Comparison of ENCODE assay signal across 22 cellular contexts in genomic region chr10:31343551-31343950, GRCh38. TPM values are rescaled to one million over a fixed set of nuclear protein-coding genes. Genes with fewer than 3 reads are reported as not detected.
DNase-seq lines count a peak whose midpoint lies in the region; ATAC-seq, FAIRE-seq and TF ChIP-seq lines count a peak whose summit lies in the region.
"Had no signal": no experiment of that assay in that cellular context is flagged by ENCODE, and none has a peak within 500 bp of the region (broad histone marks: within the 10 kb centered on the region; RNA-seq: fewer than 3 reads in every experiment).

No MANE protein-coding gene starts in this region.

- H3K4me2 ChIP-seq in A549: peak overlapping the region; percentile 44; the same call in 1 of the 3 replicates

- 78% methylated on average over 5 of the region's 5 CpGs for WGBS in A549 (ENCODE audit: missing lambda C conversion rate)

- H3K9me3 Mint-ChIP-seq in T-helper 2 cell treated with Interferon-gamma antibody and Interleukin-4, amounts not matched to agents 5 μg/mL and 100 μg/mL, for 36 hours: no peaks in the 10 kb centered on the region
- no peaks in the 10 kb centered on the region for H3K9me3 Mint-ChIP-seq in activated T-helper 2 cell treated with anti-CD3 and anti-CD28 coated beads, Interferon-gamma antibody, Interleukin-2, Interleukin-4, amounts not matched to agents 10 μg/mL and 5 μg/mL and 100 μg/mL, durations not matched to agents 14 hours and 24 hours and 36 hours
- no peaks in the 10 kb centered on the region for H3K9me3 Mint-ChIP-seq in nephron

- no peak for FAIRE-seq in A549 (lab: Jason Lieb, UNC)
- FAIRE-seq: HTR-8/SVneo had no signal

- H3K36me3 Mint-ChIP-seq in T-helper 2 cell treated with Interferon-gamma antibody and Interleukin-4, amounts not matched to agents 5 μg/mL and 100 μg/mL, for 36 hours (ENCODE audit: low read depth): peaks cover 3% of the 10 kb centered on the region
- H3K36me3 Mint-ChIP-seq in activated T-helper 2 cell treated with anti-CD3 and anti-CD28 coated beads, Interferon-gamma antibody, Interleukin-2, Interleukin-4, amounts not matched to agents 10 μg/mL and 5 μg/mL and 100 μg/mL, durations not matched to agents 14 hours and 24 hours and 36 hours (ENCODE audit: low read depth): peaks cover 7% of the 10 kb centered on the region
- no peaks in the 10 kb centered on the region for H3K36me3 Mint-ChIP-seq in nephron (ENCODE audit: low read depth)

- H3K27ac Mint-ChIP-seq in T-helper 2 cell treated with Interferon-gamma antibody and Interleukin-4, amounts not matched to agents 5 μg/mL and 100 μg/mL, for 36 hours: no peak overlapping the region
- H3K27ac Mint-ChIP-seq in activated T-helper 2 cell treated with anti-CD3 and anti-CD28 coated beads, Interferon-gamma antibody, Interleukin-2, Interleukin-4, amounts not matched to agents 10 μg/mL and 5 μg/mL and 100 μg/mL, durations not matched to agents 14 hours and 24 hours and 36 hours: peak overlapping the region; percentile 79
- peak overlapping the region in 2 of 3 experiments; percentile 34 to 55 for H3K27ac Mint-ChIP-seq in nephron

- no peak for TF ChIP-seq EP300 in A549 (IDR thresholded peaks at IDR 0.05)

- CTCF ChIA-PET in A549 (lab: Yijun Ruan, JAX): interaction anchor here (1.5 kb wide), 1 partner anchor 11 kb away, joined by 5 read pairs; no protein-coding TSS in a partner anchor

- peak overlapping the region; percentile 8 for H3K4me3 Mint-ChIP-seq in T-helper 2 cell treated with Interferon-gamma antibody and Interleukin-4, amounts not matched to agents 5 μg/mL and 100 μg/mL, for 36 hours
- H3K4me3 Mint-ChIP-seq in activated T-helper 2 cell treated with anti-CD3 and anti-CD28 coated beads, Interferon-gamma antibody, Interleukin-2, Interleukin-4, amounts not matched to agents 10 μg/mL and 5 μg/mL and 100 μg/mL, durations not matched to agents 14 hours and 24 hours and 36 hours (ENCODE audit: low read depth): peak overlapping the region; percentile 54
- H3K4me3 Mint-ChIP-seq in nephron: no peak overlapping the region

- TF ChIP-seq CTCF in A549 (IDR thresholded peaks at IDR 0.05) (no peak), nephron (IDR thresholded peaks at IDR 0.05; ENCODE audit: unreplicated experiment in 3 of 3) (no peak)

- POLR2A ChIA-PET in A549 (lab: Yijun Ruan, JAX): no interaction called here

- TF ChIP-seq POLR2A in A549 (IDR thresholded peaks at IDR 0.05; ENCODE audit: low read length): no peak

- H3K27me3 Mint-ChIP-seq in T-helper 2 cell treated with Interferon-gamma antibody and Interleukin-4, amounts not matched to agents 5 μg/mL and 100 μg/mL, for 36 hours (ENCODE audit: low read depth): no peaks in the 10 kb centered on the region
- H3K27me3 Mint-ChIP-seq in activated T-helper 2 cell treated with anti-CD3 and anti-CD28 coated beads, Interferon-gamma antibody, Interleukin-2, Interleukin-4, amounts not matched to agents 10 μg/mL and 5 μg/mL and 100 μg/mL, durations not matched to agents 14 hours and 24 hours and 36 hours (ENCODE audit: low read depth): no peaks in the 10 kb centered on the region
- no peaks in the 10 kb centered on the region for H3K27me3 Mint-ChIP-seq in nephron (ENCODE audit: low read depth)

- H3K4me1 Mint-ChIP-seq in T-helper 2 cell treated with Interferon-gamma antibody and Interleukin-4, amounts not matched to agents 5 μg/mL and 100 μg/mL, for 36 hours (ENCODE audit: low read depth): peaks cover 29% of the 10 kb centered on the region
- H3K4me1 Mint-ChIP-seq in activated T-helper 2 cell treated with anti-CD3 and anti-CD28 coated beads, Interferon-gamma antibody, Interleukin-2, Interleukin-4, amounts not matched to agents 10 μg/mL and 5 μg/mL and 100 μg/mL, durations not matched to agents 14 hours and 24 hours and 36 hours (ENCODE audit: low read depth): peaks cover 41% of the 10 kb centered on the region
- peaks cover 35% of the 10 kb centered on the region for H3K4me1 Mint-ChIP-seq in nephron

- H3K4me1 ChIP-seq in A549: peaks cover 21% of the 10 kb centered on the region

- no peaks in the 10 kb centered on the region for H3K9me3 ChIP-seq in A549
- H3K9me3 ChIP-seq: ascending aorta, BE2C, neutrophil had no signal

- intact Hi-C loops in activated T-helper 2 cell treated with anti-CD3 and anti-CD28 coated beads, Interferon-gamma antibody, Interleukin-2, Interleukin-4, amounts not matched to agents 10 μg/mL and 5 μg/mL and 100 μg/mL, durations not matched to agents 14 hours and 24 hours and 36 hours (cut with micrococcal nuclease): loop anchor here (1.0 to 10.0 kb wide), 7 partner anchors 10 to 909 kb away; partner anchors contain the start of gene MAP3K8

- no peak for DNase-seq in T-helper 2 cell treated with Interferon-gamma antibody and Interleukin-4, amounts not matched to agents 5 μg/mL and 100 μg/mL, for 36 hours (ENCODE audit: low spot score)
- DNase-seq in T-helper 2 cell: no peak
- no peak for DNase-seq in A549 (ENCODE audit: low read depth in 1 of 2, low spot score in 1 of 2)
- no peak for DNase-seq in activated T-helper 2 cell treated with anti-CD3 and anti-CD28 coated beads, Interferon-gamma antibody, Interleukin-2, Interleukin-4, amounts not matched to agents 10 μg/mL and 5 μg/mL and 100 μg/mL, durations not matched to agents 14 hours and 24 hours and 36 hours (ENCODE audit: low spot score)
- no peak for DNase-seq in 8988T
- no peak for DNase-seq in NCI-H446 (lab: John Stamatoyannopoulos, UW)
- DNase-seq: activated CD4-positive, alpha-beta T cell treated with anti-CD3 and anti-CD28 coated beads, Interleukin-2, amount 50 U/mL, for 4 hours; activated effector memory CD4-positive, alpha-beta T cell treated with anti-CD3 and anti-CD28 coated beads, Interleukin-2, amount 50 U/mL, for 16 hours; BE2C; effector CD4-positive, alpha-beta T cell; EL; midbrain; NCI-H2107; NCI-H524 treated with DMSO at 0.1 percent for 48 hours; stimulated activated CD4-positive, alpha-beta T cell treated with anti-CD3 and anti-CD28 coated beads, Interleukin-15, amount 100 ng/mL, for 24 hours; trophoblast cell had no signal

- ATAC-seq in A549 (no peak), HG03469 (IDR thresholded peaks at IDR 0.05; ENCODE audit: unreplicated experiment) (no peak)

- no peak overlapping the region for H3K4me3 ChIP-seq in A549
- H3K4me3 ChIP-seq: ascending aorta had no signal

- TF ChIP-seq RAD21 in A549 (conservative IDR thresholded peaks at IDR 0.05 in 1 of 2, IDR thresholded peaks at IDR 0.05 in 1 of 2): no peak

- no peak overlapping the region for H3K27ac ChIP-seq in A549
- H3K27ac ChIP-seq: 22Rv1, neutrophil had no signal

TF ChIP-seq in A549, 52 proteins besides CTCF, POLR2A, EP300 and RAD21:
- TF ChIP-seq SMC3 (IDR thresholded peaks at IDR 0.05) (no peak), ATOH8 (CRISPR knock-in tag; IDR thresholded peaks at IDR 0.05; ENCODE audit: low read depth) (no peak), RARB (CRISPR knock-in tag; IDR thresholded peaks at IDR 0.05) (no peak), POLR2AphosphoS2 (conservative IDR thresholded peaks at IDR 0.05; ENCODE audit: low read length) (no peak)

RNA-seq across cellular contexts. Expression of gene ZEB1, which starts 24.5 kb away (rescaled TPM):
- polyA plus RNA-seq in A549 (2011; rRNA removed) (22.8 and 23.8 TPM in 2 replicates), A549 (2017; fragmentation: RNase III; extraction: RNeasy Plus Mini Kit Qiagen cat#74134 plus additional on column Dnase treatment) (8.1 to 8.5 TPM (median 8.1 TPM) in 3 replicates)
- 2.3 and 2.8 TPM in 2 replicates for polyA plus RNA-seq in A549 (2012; cell fraction: cytosol; rRNA removed)
- polyA plus RNA-seq in A549 (2012; cell fraction: nucleus; rRNA removed): 2.7 and 3.1 TPM in 2 replicates
- polyA minus RNA-seq in A549 (2011; rRNA and poly(A)+ RNA removed): 27.3 and 31.1 TPM in 2 replicates
- 68.6 and 70.0 TPM in 2 replicates for total RNA-seq in activated T-helper 2 cell treated with anti-CD3 and anti-CD28 coated beads, Interferon-gamma antibody, Interleukin-2, Interleukin-4, amounts not matched to agents 10 μg/mL and 5 μg/mL and 100 μg/mL, durations not matched to agents 14 hours and 24 hours and 36 hours

Comparison
In these comparisons a context has a peak if more than half of its experiments do, and no peak if none do; other contexts are left out.
1. H3K4me3 Mint-ChIP-seq: peak in T-helper 2 cell treated with Interferon-gamma antibody and Interleukin-4, amounts not matched to agents 5 μg/mL and 100 μg/mL, for 36 hours (single experiment) and activated T-helper 2 cell treated with anti-CD3 and anti-CD28 coated beads, Interferon-gamma antibody, Interleukin-2, Interleukin-4, amounts not matched to agents 10 μg/mL and 5 μg/mL and 100 μg/mL, durations not matched to agents 14 hours and 24 hours and 36 hours (single experiment); none in nephron (0 of 3).